ENCODE assay signal across 8 cellular contexts in genomic region chr16:8622315-8622656, GRCh38. TPM values are rescaled to one million over a fixed set of nuclear protein-coding genes. Genes with fewer than 3 reads are reported as not detected.
A peak's percentile ranks its signal among the peaks of the same experiment; 100 is the strongest.
DNase-seq lines count a peak whose midpoint lies in the region; ATAC-seq and TF ChIP-seq lines count a peak whose summit lies in the region.

No MANE protein-coding gene starts in this region.

- in situ Hi-C loops in GM13976 (cut with MboI; ENCODE audit: low sequenced_read_pairs, unreplicated experiment) = no loop called here

- H3K27ac Mint-ChIP-seq in brain = peak overlapping the region; percentile 93 to 98 (median 97)

- H3K4me1 ChIP-seq in mesendoderm (ENCODE audit: control insufficient read depth, low read depth, low read length) = no peaks in the 10 kb centered on the region

- H2AK5ac ChIP-seq in mesendoderm (ENCODE audit: low read length) = no peak overlapping the region

- no peaks in the 10 kb centered on the region for H3K9me3 Mint-ChIP-seq in brain

- H4K5ac ChIP-seq in mesendoderm (ENCODE audit: low read length) = no peak overlapping the region

- H3K4ac ChIP-seq in mesendoderm (ENCODE audit: low read depth, low read length) = no peak overlapping the region

- no CpG with 5 or more reads among the region's 4 CpGs for WGBS in mesendoderm (ENCODE audit: extremely low coverage, insufficient coverage, low lambda C conversion rate)

- DNase-seq in GM13976 (ENCODE audit: low spot score) = peak; percentile 45
- DNase-seq in mesendoderm = no peak
- no peak for DNase-seq in HUDEP-2 (lab: John Stamatoyannopoulos, UW; ENCODE audit: unreplicated experiment in 76 of 76)
- no peak for DNase-seq in GOT3 (lab: John Stamatoyannopoulos, UW)

- H2BK5ac ChIP-seq in mesendoderm (ENCODE audit: low read length) = no peak overlapping the region

- H3K4me2 ChIP-seq in mesendoderm (ENCODE audit: low read length) = peak overlapping the region; percentile 62

- H3K36me3 Mint-ChIP-seq in brain = peaks cover 29% of the 10 kb centered on the region

- peaks cover 13% of the 10 kb centered on the region for H3K79me1 ChIP-seq in mesendoderm (ENCODE audit: low read length)

- peak overlapping the region; percentile 97 to 100 (median 98) for H3K4me3 Mint-ChIP-seq in brain

- H3K27me3 Mint-ChIP-seq in brain = peaks cover 20% of the 10 kb centered on the region

- H2BK15ac ChIP-seq in mesendoderm (replicated peaks; ENCODE audit: low read depth) = no peak overlapping the region

- peaks cover 46% of the 10 kb centered on the region for H3K4me1 Mint-ChIP-seq in brain

- TF ChIP-seq CTCF in GM13976 (IDR thresholded peaks at IDR 0.05; ENCODE audit: borderline replicate concordance, control extremely low read depth, extremely low read depth, insufficient read depth, missing control alignments) = no peak
- TF ChIP-seq CTCF in brain (conservative IDR thresholded peaks at IDR 0.05) = no peak

- no peak overlapping the region for H3K23ac ChIP-seq in mesendoderm (ENCODE audit: low read length)

- H3K27me3 ChIP-seq in mesendoderm (ENCODE audit: insufficient read depth, low read length, poor library complexity) = no peaks in the 10 kb centered on the region

- peak overlapping the region; percentile 99 for H3K56ac ChIP-seq in mesendoderm (ENCODE audit: low read length)

- H3K18ac ChIP-seq in mesendoderm (ENCODE audit: low read length) = no peak overlapping the region

- peaks cover 1% of the 10 kb centered on the region for H3K36me3 ChIP-seq in mesendoderm (ENCODE audit: control insufficient read depth, insufficient read depth, low read length)

- peak overlapping the region; percentile 99 for H3K4me3 ChIP-seq in mesendoderm (ENCODE audit: low read length)

- H4K8ac ChIP-seq in mesendoderm (ENCODE audit: low read depth, low read length) = no peak overlapping the region

- H3K79me2 ChIP-seq in mesendoderm (ENCODE audit: control insufficient read depth, insufficient read depth, low read length) = peaks cover 24% of the 10 kb centered on the region

- peak; percentile 5 for ATAC-seq in HG03460 (IDR thresholded peaks at IDR 0.05; ENCODE audit: unreplicated experiment)
- no peak for ATAC-seq in HG02623 (IDR thresholded peaks at IDR 0.05; ENCODE audit: unreplicated experiment)
- ATAC-seq in HG02588 (IDR thresholded peaks at IDR 0.05; ENCODE audit: unreplicated experiment) = no peak

- no peak overlapping the region for H3K27ac ChIP-seq in mesendoderm (ENCODE audit: low read depth, low read length)

- no peak overlapping the region for H2BK120ac ChIP-seq in mesendoderm (ENCODE audit: low read depth, low read length)

- H3K9ac ChIP-seq in mesendoderm (ENCODE audit: low read length) = peak overlapping the region; percentile 99

RNA-seq across cellular contexts. Expression of gene METTL22, which starts 0.8 kb away (rescaled TPM):
- 16.3 TPM for polyA plus RNA-seq in brain (ENCODE audit: insufficient read depth, low read depth, low replicate concordance)
- polyA plus RNA-seq in mesendoderm (2013, experiment 1 of 2) = 28.0 TPM
- 26.5 TPM for polyA plus RNA-seq in mesendoderm (2013, experiment 2 of 2)

RNA-seq across cellular contexts. Expression of gene TMEM114, which starts 32.0 kb away (rescaled TPM):
- polyA plus RNA-seq in brain (ENCODE audit: insufficient read depth, low read depth, low replicate concordance) = not detected
- polyA plus RNA-seq in mesendoderm (2013, experiment 1 of 2) = 0.04 TPM
- not detected for polyA plus RNA-seq in mesendoderm (2013, experiment 2 of 2)

RNA-seq across cellular contexts. Expression of gene ABAT, which starts 52.1 kb away (rescaled TPM):
- 76.9 TPM for polyA plus RNA-seq in brain (ENCODE audit: insufficient read depth, low read depth, low replicate concordance)
- 2.8 TPM for polyA plus RNA-seq in mesendoderm (2013, experiment 1 of 2)
- polyA plus RNA-seq in mesendoderm (2013, experiment 2 of 2) = 2.9 TPM
